2 cellular contexts compared by ENCODE assay signal in the genomic region with DNA sequence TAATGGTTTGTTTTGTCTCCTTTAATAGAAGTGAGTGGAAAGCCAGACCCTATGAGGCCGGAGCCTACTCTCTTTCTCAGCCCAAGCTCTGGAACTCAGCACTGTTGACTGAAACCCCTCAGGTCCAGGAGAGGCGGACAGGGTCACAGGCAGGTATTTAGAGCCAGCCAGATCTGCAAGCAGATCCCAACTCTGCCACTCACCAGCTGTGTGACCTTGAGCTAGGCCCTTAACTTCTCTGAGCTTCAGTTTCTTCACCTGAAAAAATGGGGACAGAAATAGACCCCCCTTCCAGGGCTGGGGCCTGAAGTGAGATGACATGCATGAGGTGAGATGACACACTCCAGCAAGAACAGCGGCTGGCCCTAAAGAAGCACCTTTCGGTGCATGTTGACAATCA.
A peak's percentile ranks its signal among the peaks of the same experiment; 100 is the strongest.
TF ChIP-seq lines count a peak whose summit lies in the region.

No MANE protein-coding gene starts in this region.

TF ChIP-seq in HepG2, 621 proteins besides CTCF, POLR2A, EP300 and RAD21:
- TF ChIP-seq JUND (CRISPR knock-in tag; IDR thresholded peaks at IDR 0.05) (no peak), ZMYM3 (CRISPR knock-in tag; IDR thresholded peaks at IDR 0.05) (0 out of 2 replicates have a peak, but pooled peaks have one; percentile 48), ZNF768 (CRISPR knock-in tag; IDR thresholded peaks at IDR 0.05) (peak; percentile 97), ZNF468 (CRISPR knock-in tag; IDR thresholded peaks at IDR 0.05) (no peak)

TF ChIP-seq in K562, 482 proteins besides CTCF, POLR2A, EP300 and RAD21:
- TF ChIP-seq IRF2 (CRISPR knock-in tag; IDR thresholded peaks at IDR 0.05) (no peak), ZFP36 (IDR thresholded peaks at IDR 0.05; ENCODE audit: low read depth, low read length, partially characterized antibody) (peak; percentile 49), RBM25 (IDR thresholded peaks at IDR 0.05; ENCODE audit: low read depth, low read length, severe bottlenecking) (peak; percentile 48), YY1 (IDR thresholded peaks at IDR 0.05; ENCODE audit: borderline replicate concordance in 1 of 3, control insufficient read depth in 1 of 3, extremely low read depth in 1 of 3, insufficient read depth in 3 of 3, insufficient read length in 1 of 3, insufficient replicate concordance in 2 of 3, low read depth in 1 of 3, low read length in 2 of 3) (no peak), BCOR (IDR thresholded peaks at IDR 0.05) (0 out of 2 replicates have a peak, but pooled peaks have one; percentile 14)
- TF ChIP-seq, protein P1, sequence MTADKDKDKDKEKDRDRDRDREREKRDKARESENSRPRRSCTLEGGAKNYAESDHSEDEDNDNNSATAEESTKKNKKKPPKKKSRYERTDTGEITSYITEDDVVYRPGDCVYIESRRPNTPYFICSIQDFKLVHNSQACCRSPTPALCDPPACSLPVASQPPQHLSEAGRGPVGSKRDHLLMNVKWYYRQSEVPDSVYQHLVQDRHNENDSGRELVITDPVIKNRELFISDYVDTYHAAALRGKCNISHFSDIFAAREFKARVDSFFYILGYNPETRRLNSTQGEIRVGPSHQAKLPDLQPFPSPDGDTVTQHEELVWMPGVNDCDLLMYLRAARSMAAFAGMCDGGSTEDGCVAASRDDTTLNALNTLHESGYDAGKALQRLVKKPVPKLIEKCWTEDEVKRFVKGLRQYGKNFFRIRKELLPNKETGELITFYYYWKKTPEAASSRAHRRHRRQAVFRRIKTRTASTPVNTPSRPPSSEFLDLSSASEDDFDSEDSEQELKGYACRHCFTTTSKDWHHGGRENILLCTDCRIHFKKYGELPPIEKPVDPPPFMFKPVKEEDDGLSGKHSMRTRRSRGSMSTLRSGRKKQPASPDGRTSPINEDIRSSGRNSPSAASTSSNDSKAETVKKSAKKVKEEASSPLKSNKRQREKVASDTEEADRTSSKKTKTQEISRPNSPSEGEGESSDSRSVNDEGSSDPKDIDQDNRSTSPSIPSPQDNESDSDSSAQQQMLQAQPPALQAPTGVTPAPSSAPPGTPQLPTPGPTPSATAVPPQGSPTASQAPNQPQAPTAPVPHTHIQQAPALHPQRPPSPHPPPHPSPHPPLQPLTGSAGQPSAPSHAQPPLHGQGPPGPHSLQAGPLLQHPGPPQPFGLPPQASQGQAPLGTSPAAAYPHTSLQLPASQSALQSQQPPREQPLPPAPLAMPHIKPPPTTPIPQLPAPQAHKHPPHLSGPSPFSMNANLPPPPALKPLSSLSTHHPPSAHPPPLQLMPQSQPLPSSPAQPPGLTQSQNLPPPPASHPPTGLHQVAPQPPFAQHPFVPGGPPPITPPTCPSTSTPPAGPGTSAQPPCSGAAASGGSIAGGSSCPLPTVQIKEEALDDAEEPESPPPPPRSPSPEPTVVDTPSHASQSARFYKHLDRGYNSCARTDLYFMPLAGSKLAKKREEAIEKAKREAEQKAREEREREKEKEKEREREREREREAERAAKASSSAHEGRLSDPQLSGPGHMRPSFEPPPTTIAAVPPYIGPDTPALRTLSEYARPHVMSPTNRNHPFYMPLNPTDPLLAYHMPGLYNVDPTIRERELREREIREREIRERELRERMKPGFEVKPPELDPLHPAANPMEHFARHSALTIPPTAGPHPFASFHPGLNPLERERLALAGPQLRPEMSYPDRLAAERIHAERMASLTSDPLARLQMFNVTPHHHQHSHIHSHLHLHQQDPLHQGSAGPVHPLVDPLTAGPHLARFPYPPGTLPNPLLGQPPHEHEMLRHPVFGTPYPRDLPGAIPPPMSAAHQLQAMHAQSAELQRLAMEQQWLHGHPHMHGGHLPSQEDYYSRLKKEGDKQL (CRISPR knock-in tag; IDR thresholded peaks at IDR 0.05; ENCODE audit: borderline replicate concordance) = no peak
